9 cellular contexts compared by ENCODE assay signal in genomic region chr10:113932854-113933253, GRCh38.
"Had no signal": no experiment of that assay in that cellular context is flagged by ENCODE, and none has a peak within 500 bp of the region (broad histone marks: within the 10 kb centered on the region; RNA-seq: fewer than 3 reads in every experiment).

No MANE protein-coding gene starts in this region.

- H3K27ac Mint-ChIP-seq: IgD-negative memory B cell had no signal

- H3K4me2 ChIP-seq: KMS-11 had no signal

- ATAC-seq: HepG2, K562 had no signal

- DNase-seq: Karpas-422, KBM-7, KG1 had no signal

- H3K4me3 ChIP-seq: K562 had no signal

- H3K4me3 Mint-ChIP-seq: IgD-negative memory B cell had no signal

- H3K9me3 Mint-ChIP-seq: IgD-negative memory B cell had no signal

- H3K9ac ChIP-seq: KMS-11 had no signal

- FAIRE-seq: HepG2, HTR-8/SVneo, K562 had no signal

- H3K27ac ChIP-seq: HL-60, KMS-11 had no signal

- H3K4me1 Mint-ChIP-seq: IgD-negative memory B cell had no signal

- H3K36me3 Mint-ChIP-seq: IgD-negative memory B cell had no signal
